Comparison of ENCODE assay signal across 12 cellular contexts in the genomic region with DNA sequence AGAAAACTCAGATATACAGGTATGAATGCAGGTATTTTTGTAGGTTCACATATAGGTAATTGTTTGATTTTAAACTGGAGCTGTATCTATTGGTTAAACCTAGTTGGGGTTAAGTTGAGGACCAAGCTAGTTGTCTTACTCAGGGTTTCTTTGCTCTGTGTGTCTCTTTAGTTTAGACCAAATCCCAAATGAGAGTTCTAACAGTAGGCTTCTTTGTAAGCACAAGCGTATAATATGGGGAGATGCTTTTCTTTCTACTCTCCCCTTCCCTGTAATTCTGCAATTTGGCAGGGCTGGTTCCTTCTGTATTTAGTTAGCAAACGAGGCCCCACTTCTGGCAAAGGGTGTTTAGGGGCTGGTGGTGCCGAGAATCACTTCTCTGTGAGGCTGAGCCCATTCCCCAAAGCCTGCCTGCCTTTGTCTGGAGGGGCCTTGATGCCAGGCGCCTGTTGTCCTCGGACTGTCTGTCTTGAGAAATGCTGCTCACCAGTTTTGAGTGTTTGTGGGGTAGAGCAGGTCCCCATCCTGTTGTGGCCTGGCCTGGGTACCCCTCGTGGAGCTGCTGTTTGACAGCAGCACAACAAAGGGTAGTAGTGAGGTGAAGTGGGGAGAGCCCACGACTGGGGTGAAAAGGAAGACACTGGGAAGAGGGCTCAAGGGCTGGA.
DNase-seq lines count a peak whose midpoint lies in the region; ATAC-seq and TF ChIP-seq lines count a peak whose summit lies in the region.
"Had no signal": no experiment of that assay in that cellular context is flagged by ENCODE, and none has a peak within 500 bp of the region (broad histone marks: within the 10 kb centered on the region; RNA-seq: fewer than 3 reads in every experiment).

No MANE protein-coding gene starts in this region.

- no peak for TF ChIP-seq CTCF in HFFc6 (IDR thresholded peaks at IDR 0.05)
- TF ChIP-seq CTCF in brain (conservative IDR thresholded peaks at IDR 0.05) = no peak
- no peak for TF ChIP-seq CTCF in spleen (IDR thresholded peaks at IDR 0.05 in 8 of 11, conservative IDR thresholded peaks at IDR 0.05 in 3 of 11)

- H3K4me3 ChIP-seq in mucosa of rectum (ENCODE audit: low read length in 2 of 2) (no peak overlapping the region), spleen (no peak overlapping the region)

- H3K36me3 ChIP-seq in mucosa of rectum (ENCODE audit: control insufficient read depth in 2 of 2, insufficient read depth in 2 of 2, low read length in 2 of 2) (peaks cover 8 to 9% of the 10 kb centered on the region in 2 donors), spleen (peaks cover 0 to 31% (median 1%) of the 10 kb centered on the region in 6 donors)

- peaks cover 78% of the 10 kb centered on the region for H3K4me1 Mint-ChIP-seq in HFFc6 (ENCODE audit: low read depth)
- H3K4me1 Mint-ChIP-seq in brain = peaks cover 81% of the 10 kb centered on the region
- H3K4me1 Mint-ChIP-seq: CD4-positive, CD25-positive, alpha-beta regulatory T cell had no signal

- peaks cover 36% of the 10 kb centered on the region for H3K36me3 Mint-ChIP-seq in HFFc6 (ENCODE audit: low read depth)
- H3K36me3 Mint-ChIP-seq in brain = peaks cover 12% of the 10 kb centered on the region

- no peak for TF ChIP-seq POLR2A in spleen (IDR thresholded peaks at IDR 0.05)

- H3K27ac Mint-ChIP-seq in HFFc6 (peak overlapping the region; percentile 96), brain (peak overlapping the region in 4 of 5 experiments; percentile 75 to 99 (median 90))
- H3K27ac Mint-ChIP-seq: CD4-positive, CD25-positive, alpha-beta regulatory T cell; naive thymus-derived CD4-positive, alpha-beta T cell had no signal

- peak overlapping the region; percentile 82 for H3K4me3 Mint-ChIP-seq in HFFc6
- peak overlapping the region in 3 of 5 experiments; percentile 12 to 62 (median 49) for H3K4me3 Mint-ChIP-seq in brain
- H3K4me3 Mint-ChIP-seq: CD4-positive, CD25-positive, alpha-beta regulatory T cell; naive thymus-derived CD4-positive, alpha-beta T cell had no signal

- H3K9me3 ChIP-seq in mucosa of rectum (ENCODE audit: control insufficient read depth in 2 of 2, low read length in 2 of 2) (no peaks in the 10 kb centered on the region), spleen (no peaks in the 10 kb centered on the region)

- intact Hi-C loops in spleen (cut with DNase I; ENCODE audit: low total_unique reads) = no loop called here

- DNase-seq in HFFc6 = no peak
- no peak for DNase-seq in spleen
- no peak for DNase-seq in kidney glomerular epithelial cell (lab: John Stamatoyannopoulos, UW)
- no peak for DNase-seq in NCI-H226
- DNase-seq in NCI-H146 treated with DMSO at 0.1 percent for 48 hours (lab: John Stamatoyannopoulos, UW; ENCODE audit: unreplicated experiment) = no peak
- DNase-seq: activated effector memory CD4-positive, alpha-beta T cell treated with Interleukin-2 at 50 U/mL for 16 hours; CD4-positive, CD25-positive, alpha-beta regulatory T cell; KG1; naive thymus-derived CD4-positive, alpha-beta T cell had no signal

- 72 to 80% (median 76%) methylated on average over 7 of the region's 7 CpGs for WGBS in spleen, 5 donors

- H3K9ac ChIP-seq in mucosa of rectum (ENCODE audit: low read depth in 1 of 2, low read length in 2 of 2) = peak overlapping the region in 1 of 2 donors; percentile 13

- H3K9me3 Mint-ChIP-seq in HFFc6 (no peaks in the 10 kb centered on the region), brain (no peaks in the 10 kb centered on the region)
- H3K9me3 Mint-ChIP-seq: CD4-positive, CD25-positive, alpha-beta regulatory T cell; naive thymus-derived CD4-positive, alpha-beta T cell had no signal

- H3K27me3 ChIP-seq in mucosa of rectum (ENCODE audit: control insufficient read depth in 2 of 2, insufficient read depth in 2 of 2, low read length in 2 of 2) (no peaks in the 10 kb centered on the region), spleen (replicated peaks in 1 of 7) (no peaks in the 10 kb centered on the region)

- H3K27ac ChIP-seq in mucosa of rectum (ENCODE audit: low read depth in 2 of 2, low read length in 2 of 2) = peak overlapping the region; percentile 44 to 68
- peak overlapping the region in 5 of 8 donors; percentile 6 to 34 (median 26) for H3K27ac ChIP-seq in spleen

- peaks cover 3% of the 10 kb centered on the region for H3K27me3 Mint-ChIP-seq in HFFc6 (ENCODE audit: insufficient read depth)
- no peaks in the 10 kb centered on the region for H3K27me3 Mint-ChIP-seq in brain
- H3K27me3 Mint-ChIP-seq: CD4-positive, CD25-positive, alpha-beta regulatory T cell had no signal

- no peak for ATAC-seq in GM19035 (IDR thresholded peaks at IDR 0.05; ENCODE audit: unreplicated experiment)
- ATAC-seq: naive thymus-derived CD4-positive, alpha-beta T cell had no signal

- H3K4me1 ChIP-seq in mucosa of rectum (ENCODE audit: control insufficient read depth in 2 of 2, insufficient read depth in 2 of 2, low read length in 2 of 2) (peaks cover 0 to 2% of the 10 kb centered on the region in 2 donors), spleen (peaks cover 11 to 51% (median 34%) of the 10 kb centered on the region in 6 donors)
